9 cellular contexts compared by ENCODE assay signal in the genomic region with DNA sequence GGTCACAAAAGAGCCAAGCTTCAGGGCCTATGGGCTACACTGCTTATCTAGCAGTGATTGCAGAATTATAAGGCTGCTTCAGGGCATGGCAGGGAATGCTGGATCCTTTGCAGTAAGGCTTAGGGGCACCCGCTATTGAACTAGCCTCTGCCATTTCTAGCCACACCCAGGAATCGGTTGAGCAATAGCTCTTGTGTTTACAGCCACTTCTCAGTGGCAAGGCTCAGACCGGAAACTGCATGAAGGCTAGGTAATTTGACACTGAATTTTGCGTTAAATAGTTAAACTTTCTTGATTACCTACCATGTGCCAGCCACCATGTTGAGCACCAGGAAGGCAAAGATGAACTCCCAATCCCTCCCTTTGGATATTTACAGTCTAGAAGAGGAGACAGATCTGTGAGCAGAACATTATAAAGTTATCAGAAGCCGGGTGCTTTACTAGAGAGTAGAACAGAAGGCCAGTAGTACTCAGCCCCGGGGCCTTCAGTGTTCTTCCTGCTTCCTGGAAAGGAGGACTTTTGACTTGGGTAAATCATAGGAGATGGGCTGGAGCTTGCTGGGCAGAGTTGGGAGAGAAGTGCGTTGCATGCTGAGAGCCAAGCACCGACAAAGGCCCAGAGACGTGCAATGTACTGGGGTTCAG.
DNase-seq lines count a peak whose midpoint lies in the region; ATAC-seq and TF ChIP-seq lines count a peak whose summit lies in the region.
"Had no signal": no experiment of that assay in that cellular context is flagged by ENCODE, and none has a peak within 500 bp of the region (broad histone marks: within the 10 kb centered on the region; RNA-seq: fewer than 3 reads in every experiment).

No MANE protein-coding gene starts in this region.

- POLR2A ChIA-PET in HEK293 (lab: Yijun Ruan, JAX), result no interaction called here

- intact Hi-C loops in posterior vena cava (cut with DNase I), result no loop called here

- H3K9me3 ChIP-seq in HEK293 (ENCODE audit: control insufficient read depth, insufficient read depth, low read depth, low read length) (no peaks in the 10 kb centered on the region), T-helper 17 cell (ENCODE audit: control insufficient read depth, low read length, poor library complexity, severe bottlenecking) (no peaks in the 10 kb centered on the region)

- H3K27ac ChIP-seq in HEK293 (ENCODE audit: extremely low read depth, low read depth, low read length), result no peak overlapping the region; the same call in 1 of the 2 replicates

- ATAC-seq in T-helper 17 cell (no peak), HG03108 (IDR thresholded peaks at IDR 0.05; ENCODE audit: unreplicated experiment) (no peak)
- ATAC-seq: stimulated activated memory B cell treated with anti-CD40 and anti-IgM and Interleukin-4, amounts not matched to agents 10 μg/mL and 1 μg/mL and 100 μg/mL, for 72 hours had no signal

- no peak for TF ChIP-seq POLR2A in erythroblast (IDR thresholded peaks at IDR 0.05; ENCODE audit: low read length)

- peaks cover 5% of the 10 kb centered on the region; the same call in 1 of the 2 replicates for H3K4me1 ChIP-seq in HEK293 (ENCODE audit: control insufficient read depth, insufficient read depth, low read length)

- H3K27me3 Mint-ChIP-seq in endothelial cell (ENCODE audit: unreplicated experiment) (peaks cover 1% of the 10 kb centered on the region), T-helper 17 cell (peaks cover 21% of the 10 kb centered on the region)
- H3K27me3 Mint-ChIP-seq: stimulated activated memory B cell treated with anti-CD40 and anti-IgM and Interleukin-4, amounts not matched to agents 10 μg/mL and 1 μg/mL and 100 μg/mL, for 72 hours had no signal

- TF ChIP-seq CTCF in HEK293 (tag by site-specific recombination; IDR thresholded peaks at IDR 0.05) (no peak), endothelial cell (IDR thresholded peaks at IDR 0.05; ENCODE audit: unreplicated experiment) (no peak)

- DNase-seq in NCI-H69 (lab: John Stamatoyannopoulos, UW) (peak; percentile 100), erythroblast (lab: John Stamatoyannopoulos, UW) (peak; percentile 80 to 86), renal cortical epithelial cell (ENCODE audit: low read depth) (peak; percentile 79), endothelial cell (ENCODE audit: low spot score) (no peak), posterior vena cava (ENCODE audit: low spot score) (no peak), T-helper 17 cell (no peak)

- H3K4me1 Mint-ChIP-seq in endothelial cell (ENCODE audit: unreplicated experiment) (peaks cover 16% of the 10 kb centered on the region), T-helper 17 cell (peaks cover 2% of the 10 kb centered on the region)

- CTCF ChIA-PET in HEK293 (lab: Yijun Ruan, JAX), result interaction anchor here (0.9 to 1.8 kb wide), 3 partner anchors 9 to 231 kb away, joined by 3 to 6 read pairs (median 5); no protein-coding TSS in a partner anchor

- no peak overlapping the region for H3K4me3 ChIP-seq in HEK293 (ENCODE audit: low read depth, low read length)

- H3K36me3 ChIP-seq in HEK293 (ENCODE audit: control insufficient read depth in 2 of 2, insufficient read depth in 1 of 2, low read length in 2 of 2), result no peaks in the 10 kb centered on the region

- no peak overlapping the region for H3K27ac Mint-ChIP-seq in endothelial cell (ENCODE audit: unreplicated experiment)
- H3K27ac Mint-ChIP-seq in T-helper 17 cell, result no peak overlapping the region
- H3K27ac Mint-ChIP-seq: stimulated activated memory B cell treated with anti-CD40 and anti-IgM and Interleukin-4, amounts not matched to agents 10 μg/mL and 1 μg/mL and 100 μg/mL, for 72 hours had no signal

- no peak overlapping the region for H3K4me3 Mint-ChIP-seq in endothelial cell (ENCODE audit: unreplicated experiment)
- no peak overlapping the region for H3K4me3 Mint-ChIP-seq in T-helper 17 cell
- H3K4me3 Mint-ChIP-seq: stimulated activated memory B cell treated with anti-CD40 and anti-IgM and Interleukin-4, amounts not matched to agents 10 μg/mL and 1 μg/mL and 100 μg/mL, for 72 hours had no signal

- H3K36me3 Mint-ChIP-seq in endothelial cell (ENCODE audit: low read depth, unreplicated experiment), result no peaks in the 10 kb centered on the region
- H3K36me3 Mint-ChIP-seq in T-helper 17 cell (ENCODE audit: low read depth), result peaks cover 2% of the 10 kb centered on the region
- H3K36me3 Mint-ChIP-seq: stimulated activated memory B cell treated with anti-CD40 and anti-IgM and Interleukin-4, amounts not matched to agents 10 μg/mL and 1 μg/mL and 100 μg/mL, for 72 hours had no signal

- H3K9me3 Mint-ChIP-seq in endothelial cell (ENCODE audit: unreplicated experiment), result no peaks in the 10 kb centered on the region
- H3K9me3 Mint-ChIP-seq: stimulated activated memory B cell treated with anti-CD40 and anti-IgM and Interleukin-4, amounts not matched to agents 10 μg/mL and 1 μg/mL and 100 μg/mL, for 72 hours had no signal

TF ChIP-seq in HEK293, 187 proteins besides CTCF, POLR2A, EP300 and RAD21 (continues in another document):
- TF ChIP-seq ZEB2 (tag by site-specific recombination; IDR thresholded peaks at IDR 0.05) (0 out of 2 replicates have a peak, but pooled peaks have one; percentile 37), FEZF1 (tag by site-specific recombination; IDR thresholded peaks at IDR 0.05) (peak; percentile 71), ZNF768 (tag by site-specific recombination; IDR thresholded peaks at IDR 0.05) (no peak), ZBTB17 (tag by site-specific recombination; IDR thresholded peaks at IDR 0.05) (0 out of 2 replicates have a peak, but pooled peaks have one; percentile 26), ZNF660 (tag by site-specific recombination; IDR thresholded peaks at IDR 0.05) (peak; percentile 91), ZNF837 (tag by site-specific recombination; IDR thresholded peaks at IDR 0.05) (no peak), KLF9 (tag by site-specific recombination; IDR thresholded peaks at IDR 0.05; ENCODE audit: low read depth) (peak; percentile 21; the same call in 1 of the 2 replicates), ZBTB20 (tag by site-specific recombination; IDR thresholded peaks at IDR 0.05) (peak; percentile 61), TRIM28 (IDR thresholded peaks at IDR 0.05; ENCODE audit: borderline replicate concordance, low read length) (peak; percentile 80), ZXDB (tag by site-specific recombination; IDR thresholded peaks at IDR 0.05) (0 out of 2 replicates have a peak, but pooled peaks have one; percentile 21), ZNF518A (tag by site-specific recombination; conservative IDR thresholded peaks at IDR 0.05; ENCODE audit: low read depth) (peak; percentile 82), ZNF394 (tag by site-specific recombination; IDR thresholded peaks at IDR 0.05; ENCODE audit: borderline replicate concordance) (no peak), ZNF10 (tag by site-specific recombination; IDR thresholded peaks at IDR 0.05) (peak; percentile 58; the same call in 1 of the 2 replicates), OSR2 (tag by site-specific recombination; IDR thresholded peaks at IDR 0.05) (peak; percentile 42; the same call in 1 of the 2 replicates), SP7 (tag by site-specific recombination; IDR thresholded peaks at IDR 0.05) (no peak)
- TF ChIP-seq, protein P1, sequence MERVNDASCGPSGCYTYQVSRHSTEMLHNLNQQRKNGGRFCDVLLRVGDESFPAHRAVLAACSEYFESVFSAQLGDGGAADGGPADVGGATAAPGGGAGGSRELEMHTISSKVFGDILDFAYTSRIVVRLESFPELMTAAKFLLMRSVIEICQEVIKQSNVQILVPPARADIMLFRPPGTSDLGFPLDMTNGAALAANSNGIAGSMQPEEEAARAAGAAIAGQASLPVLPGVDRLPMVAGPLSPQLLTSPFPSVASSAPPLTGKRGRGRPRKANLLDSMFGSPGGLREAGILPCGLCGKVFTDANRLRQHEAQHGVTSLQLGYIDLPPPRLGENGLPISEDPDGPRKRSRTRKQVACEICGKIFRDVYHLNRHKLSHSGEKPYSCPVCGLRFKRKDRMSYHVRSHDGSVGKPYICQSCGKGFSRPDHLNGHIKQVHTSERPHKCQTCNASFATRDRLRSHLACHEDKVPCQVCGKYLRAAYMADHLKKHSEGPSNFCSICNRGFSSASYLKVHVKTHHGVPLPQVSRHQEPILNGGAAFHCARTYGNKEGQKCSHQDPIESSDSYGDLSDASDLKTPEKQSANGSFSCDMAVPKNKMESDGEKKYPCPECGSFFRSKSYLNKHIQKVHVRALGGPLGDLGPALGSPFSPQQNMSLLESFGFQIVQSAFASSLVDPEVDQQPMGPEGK (tag by site-specific recombination; IDR thresholded peaks at IDR 0.05), result no peak

Comparison
In these comparisons a context has a peak if more than half of its experiments do, and no peak if none do; other contexts are left out.
1. DNase-seq: peak in NCI-H69 (single experiment), erythroblast (2 of 2) and renal cortical epithelial cell (single experiment); none in endothelial cell (single experiment), posterior vena cava (single experiment) and T-helper 17 cell (0 of 3).